Comparison of ENCODE assay signal across 8 cellular contexts in the genomic region with DNA sequence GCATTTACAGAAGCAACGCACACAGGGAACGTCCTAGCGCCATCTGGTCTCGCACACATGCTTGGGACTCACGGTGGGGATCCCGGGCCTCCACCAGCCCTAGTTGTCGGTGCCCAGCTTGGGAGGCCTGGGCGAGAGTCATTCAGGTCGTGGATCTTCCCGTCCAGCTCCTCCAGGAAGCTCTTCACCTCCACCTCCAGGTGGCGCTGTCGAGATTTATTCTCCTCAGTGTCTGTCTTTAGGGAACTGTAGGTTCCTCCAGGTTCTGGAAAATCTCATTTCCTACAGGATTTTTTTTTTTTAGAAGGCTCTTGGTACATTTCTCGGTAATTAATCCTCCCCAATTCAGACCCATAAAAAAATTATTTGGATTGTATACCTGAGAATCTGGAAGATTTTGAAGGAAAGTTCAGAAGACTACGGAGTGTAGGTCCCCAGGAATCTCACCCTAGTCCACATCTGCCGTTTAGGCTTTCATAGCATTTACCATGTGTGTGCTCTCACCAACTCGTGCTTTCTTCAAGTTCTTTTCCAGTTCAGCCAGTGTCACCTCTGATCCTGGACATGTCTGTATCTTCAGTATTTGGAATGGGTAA.
DNase-seq lines count a peak whose midpoint lies in the region; ATAC-seq and TF ChIP-seq lines count a peak whose summit lies in the region.

No MANE protein-coding gene starts in this region.

- no peak for ATAC-seq in HG03354 (IDR thresholded peaks at IDR 0.05; ENCODE audit: poor library complexity, severe bottlenecking, unreplicated experiment)

- DNase-seq in NCI-H2107 (lab: John Stamatoyannopoulos, UW) (peak; percentile 44), kidney tubule cell (ENCODE audit: low spot score) (peak; percentile 67), occipital lobe (lab: John Stamatoyannopoulos, UW) (no peak), HK-2 (ENCODE audit: unreplicated experiment) (no peak)
- DNase-seq in activated CD8-positive, alpha-beta memory T cell treated with anti-CD3 and anti-CD28 coated beads, Interleukin-2, amount 50 U/mL, for 1 hour (ENCODE audit: extremely low read depth) = peak; percentile 50
- DNase-seq in stimulated activated CD8-positive, alpha-beta memory T cell treated with anti-CD3 and anti-CD28 coated beads, Interleukin-7, amount 100 ng/mL, for 4 hours (ENCODE audit: low read depth in 2 of 2) = peak; percentile 42 to 56

- peak; percentile 63 for TF ChIP-seq CTCF in GM12872 (IDR thresholded peaks at IDR 0.05; ENCODE audit: insufficient read depth, low read depth, low read length)

Comparison
In these comparisons a context has a peak if more than half of its experiments do, and no peak if none do; other contexts are left out.
1. DNase-seq: peak in NCI-H2107 (single experiment), activated CD8-positive, alpha-beta memory T cell treated with anti-CD3 and anti-CD28 coated beads, Interleukin-2, amount 50 U/mL, for 1 hour (single experiment), kidney tubule cell (single experiment) and stimulated activated CD8-positive, alpha-beta memory T cell treated with anti-CD3 and anti-CD28 coated beads, Interleukin-7, amount 100 ng/mL, for 4 hours (2 of 2); none in occipital lobe (single experiment) and HK-2 (single experiment).